15 cellular contexts compared by ENCODE assay signal in the genomic region with DNA sequence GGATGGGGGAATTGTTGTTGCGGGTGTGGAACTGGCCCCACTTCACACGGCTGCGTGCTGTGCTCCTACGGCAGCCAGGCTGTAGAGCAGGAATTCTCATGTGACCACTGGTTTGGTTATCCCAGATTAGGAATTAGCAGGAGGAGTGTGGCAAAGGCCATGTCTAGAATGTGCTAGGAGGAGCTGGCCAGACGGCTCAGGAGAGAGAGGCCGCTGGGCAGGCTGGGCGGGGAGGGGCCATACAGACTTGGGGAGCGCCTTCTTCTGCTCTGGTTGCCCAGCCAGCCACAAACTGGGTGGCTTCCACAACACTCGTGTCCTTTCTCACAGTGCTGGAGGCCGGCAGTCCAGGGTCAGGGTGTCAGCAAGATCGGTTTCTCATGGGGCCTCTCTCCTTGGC.
"Had no signal": no experiment of that assay in that cellular context is flagged by ENCODE, and none has a peak within 500 bp of the region (broad histone marks: within the 10 kb centered on the region; RNA-seq: fewer than 3 reads in every experiment).

No MANE protein-coding gene starts in this region.

- H3K9me3 ChIP-seq: colonic mucosa, right atrium auricular region, thoracic aorta, transverse colon, uterus had no signal

- H3K36me3 ChIP-seq: colonic mucosa, right atrium auricular region, thoracic aorta, transverse colon, uterus had no signal

- H2AFZ ChIP-seq: hepatocyte had no signal

- ATAC-seq: left colon, left ventricle myocardium superior had no signal

- H3K27me3 ChIP-seq: colonic mucosa, hepatocyte, right atrium auricular region, transverse colon, uterus had no signal

- H3K27ac ChIP-seq: colonic mucosa, hepatocyte, right atrium auricular region, thoracic aorta, transverse colon, uterus had no signal

- H3K36me3 Mint-ChIP-seq: naive thymus-derived CD4-positive, alpha-beta T cell had no signal

- FAIRE-seq: kidney, small intestine had no signal

- H3K4me3 Mint-ChIP-seq: naive thymus-derived CD4-positive, alpha-beta T cell; nephron progenitor cell had no signal

- H3K27ac Mint-ChIP-seq: naive thymus-derived CD4-positive, alpha-beta T cell; nephron progenitor cell had no signal

- H3K4me3 ChIP-seq: colonic mucosa, hepatocyte, right atrium auricular region, thoracic aorta, transverse colon, uterus had no signal

- H3K4me1 Mint-ChIP-seq: nephron progenitor cell had no signal

- H3K4me2 ChIP-seq: hepatocyte had no signal

- H3K4me1 ChIP-seq: colonic mucosa, right atrium auricular region, transverse colon, uterus had no signal

- H3K79me2 ChIP-seq: hepatocyte had no signal

- DNase-seq: cerebellar nuclear complex; colonic mucosa; effector CD4-positive, alpha-beta T cell; foreskin melanocyte; kidney; left colon; left ventricle myocardium superior; nephron progenitor cell; small intestine; transverse colon; uterus had no signal
